In genomic region chr9:22855956-22856355, GRCh38 we compare ENCODE assay signal across 18 cellular contexts.
DNase-seq lines count a peak whose midpoint lies in the region; ATAC-seq and TF ChIP-seq lines count a peak whose summit lies in the region.
"Had no signal": no experiment of that assay in that cellular context is flagged by ENCODE, and none has a peak within 500 bp of the region (broad histone marks: within the 10 kb centered on the region; RNA-seq: fewer than 3 reads in every experiment).

No MANE protein-coding gene starts in this region.

- POLR2A ChIA-PET in WTC11 (lab: Charles Lee): no interaction called here

- H3K4me3 ChIP-seq in MM.1S (ENCODE audit: low read length): no peak overlapping the region

- H3K27me3 Mint-ChIP-seq in WTC11 (ENCODE audit: low read depth): no peaks in the 10 kb centered on the region
- H3K27me3 Mint-ChIP-seq: CD4-positive, CD25-positive, alpha-beta regulatory T cell; CD8-positive, alpha-beta memory T cell had no signal

- H3K4me3 Mint-ChIP-seq in WTC11: no peak overlapping the region
- H3K4me3 Mint-ChIP-seq: CD4-positive, CD25-positive, alpha-beta regulatory T cell; CD8-positive, alpha-beta memory T cell had no signal

- no peak overlapping the region for H3K4me2 ChIP-seq in MM.1S (ENCODE audit: low read depth, low read length)

- no peaks in the 10 kb centered on the region for H3F3A ChIP-seq in MM.1S (ENCODE audit: insufficient read depth, low read length)

- no peak overlapping the region for H2AFZ ChIP-seq in MM.1S (ENCODE audit: low read length)

- H4K20me1 ChIP-seq in MM.1S (ENCODE audit: insufficient read depth, low read length): no peaks in the 10 kb centered on the region

- H3K4me1 ChIP-seq in MM.1S (ENCODE audit: low read length): no peaks in the 10 kb centered on the region
- H3K4me1 ChIP-seq: BE2C had no signal

- no peak overlapping the region for H3K9ac ChIP-seq in MM.1S (ENCODE audit: low read length)

- ATAC-seq in WTC11: peak; percentile 77

- in situ Hi-C loops in GM13976 (cut with MboI; ENCODE audit: low sequenced_read_pairs, unreplicated experiment): no loop called here

- peaks cover 6% of the 10 kb centered on the region for H3K4me1 Mint-ChIP-seq in WTC11
- H3K4me1 Mint-ChIP-seq: CD4-positive, CD25-positive, alpha-beta regulatory T cell; CD8-positive, alpha-beta memory T cell had no signal

- H3K9me3 ChIP-seq in MM.1S (replicated peaks; ENCODE audit: insufficient read depth, low read length): no peaks in the 10 kb centered on the region
- H3K9me3 ChIP-seq: BE2C had no signal

- H3K27ac Mint-ChIP-seq in WTC11: no peak overlapping the region
- H3K27ac Mint-ChIP-seq: CD4-positive, CD25-positive, alpha-beta regulatory T cell; CD8-positive, alpha-beta memory T cell had no signal

- TF ChIP-seq CTCF in MM.1S (IDR thresholded peaks at IDR 0.05; ENCODE audit: low read length): no peak
- TF ChIP-seq CTCF in WTC11 (IDR thresholded peaks at IDR 0.05): no peak
- TF ChIP-seq CTCF in GM13976 (IDR thresholded peaks at IDR 0.05; ENCODE audit: borderline replicate concordance, control extremely low read depth, extremely low read depth, insufficient read depth, missing control alignments): no peak

- CTCF ChIA-PET in WTC11 (lab: Charles Lee): no interaction called here

- H3K27me3 ChIP-seq in MM.1S (replicated peaks; ENCODE audit: insufficient read depth, low read length): no peaks in the 10 kb centered on the region
- H3K27me3 ChIP-seq: BE2C had no signal

- H3K9me2 ChIP-seq in MM.1S (replicated peaks; ENCODE audit: insufficient read depth, low read length): no peaks in the 10 kb centered on the region

- peak; percentile 27 for DNase-seq in MM.1S
- DNase-seq in WTC11 (ENCODE audit: low spot score): no peak
- peak; percentile 9 for DNase-seq in iPS-NIHi7 (ENCODE audit: extremely low spot score)
- no peak for DNase-seq in T-helper 2 cell
- no peak for DNase-seq in GM13976 (ENCODE audit: low spot score)
- no peak for DNase-seq in activated CD4-positive, alpha-beta T cell treated with anti-CD3 and anti-CD28 coated beads, Interleukin-2, amount 50 U/mL, for 48 hours
- DNase-seq: ACHN; BE2C; C1 segment of cervical spinal cord; CD4-positive, CD25-positive, alpha-beta regulatory T cell; CD8-positive, alpha-beta memory T cell; COR-L47; DMS 273 treated with DMSO at 0.1 percent for 48 hours; DMS53; DND-41; EL; HCEC 1CT; KG1 had no signal

- peaks cover 4% of the 10 kb centered on the region for H3K36me3 Mint-ChIP-seq in WTC11
- H3K36me3 Mint-ChIP-seq: CD4-positive, CD25-positive, alpha-beta regulatory T cell; CD8-positive, alpha-beta memory T cell had no signal

- H3K9me3 Mint-ChIP-seq in WTC11: peaks cover 29% of the 10 kb centered on the region

- H3K27ac ChIP-seq in MM.1S (ENCODE audit: low read length): no peak overlapping the region

- no peaks in the 10 kb centered on the region for H3K36me3 ChIP-seq in MM.1S (replicated peaks; ENCODE audit: insufficient read depth, low read length)
- H3K36me3 ChIP-seq: BE2C had no signal

- no peaks in the 10 kb centered on the region for H3K79me2 ChIP-seq in MM.1S (ENCODE audit: low read length)

TF ChIP-seq in WTC11, 78 proteins besides CTCF, POLR2A, EP300 and RAD21:
- TF ChIP-seq FOXP4 (CRISPR knock-in tag; IDR thresholded peaks at IDR 0.05) (no peak), ETV6 (CRISPR knock-in tag; IDR thresholded peaks at IDR 0.05) (no peak), JUN (CRISPR knock-in tag; IDR thresholded peaks at IDR 0.05) (no peak), AFF4 (CRISPR knock-in tag; IDR thresholded peaks at IDR 0.05; ENCODE audit: borderline replicate concordance) (no peak), ZNF317 (CRISPR knock-in tag; IDR thresholded peaks at IDR 0.05; ENCODE audit: borderline replicate concordance, low read depth) (no peak), MXD4 (CRISPR knock-in tag; IDR thresholded peaks at IDR 0.05; ENCODE audit: borderline replicate concordance) (no peak), SMAD4 (CRISPR knock-in tag; IDR thresholded peaks at IDR 0.05) (no peak), ZNF396 (CRISPR knock-in tag; IDR thresholded peaks at IDR 0.05; ENCODE audit: borderline replicate concordance) (no peak), ZNF263 (CRISPR knock-in tag; IDR thresholded peaks at IDR 0.05; ENCODE audit: low read depth) (no peak), ATF2 (CRISPR knock-in tag; IDR thresholded peaks at IDR 0.05; ENCODE audit: borderline replicate concordance, low read depth) (no peak)
- TF ChIP-seq, protein P1, sequence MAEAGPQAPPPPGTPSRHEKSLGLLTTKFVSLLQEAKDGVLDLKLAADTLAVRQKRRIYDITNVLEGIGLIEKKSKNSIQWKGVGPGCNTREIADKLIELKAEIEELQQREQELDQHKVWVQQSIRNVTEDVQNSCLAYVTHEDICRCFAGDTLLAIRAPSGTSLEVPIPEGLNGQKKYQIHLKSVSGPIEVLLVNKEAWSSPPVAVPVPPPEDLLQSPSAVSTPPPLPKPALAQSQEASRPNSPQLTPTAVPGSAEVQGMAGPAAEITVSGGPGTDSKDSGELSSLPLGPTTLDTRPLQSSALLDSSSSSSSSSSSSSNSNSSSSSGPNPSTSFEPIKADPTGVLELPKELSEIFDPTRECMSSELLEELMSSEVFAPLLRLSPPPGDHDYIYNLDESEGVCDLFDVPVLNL (CRISPR knock-in tag; IDR thresholded peaks at IDR 0.05; ENCODE audit: borderline replicate concordance, low read depth): no peak
- TF ChIP-seq, protein P2, sequence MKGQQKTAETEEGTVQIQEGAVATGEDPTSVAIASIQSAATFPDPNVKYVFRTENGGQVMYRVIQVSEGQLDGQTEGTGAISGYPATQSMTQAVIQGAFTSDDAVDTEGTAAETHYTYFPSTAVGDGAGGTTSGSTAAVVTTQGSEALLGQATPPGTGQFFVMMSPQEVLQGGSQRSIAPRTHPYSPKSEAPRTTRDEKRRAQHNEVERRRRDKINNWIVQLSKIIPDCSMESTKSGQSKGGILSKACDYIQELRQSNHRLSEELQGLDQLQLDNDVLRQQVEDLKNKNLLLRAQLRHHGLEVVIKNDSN (CRISPR knock-in tag; IDR thresholded peaks at IDR 0.05): no peak
- TF ChIP-seq, protein P3, sequence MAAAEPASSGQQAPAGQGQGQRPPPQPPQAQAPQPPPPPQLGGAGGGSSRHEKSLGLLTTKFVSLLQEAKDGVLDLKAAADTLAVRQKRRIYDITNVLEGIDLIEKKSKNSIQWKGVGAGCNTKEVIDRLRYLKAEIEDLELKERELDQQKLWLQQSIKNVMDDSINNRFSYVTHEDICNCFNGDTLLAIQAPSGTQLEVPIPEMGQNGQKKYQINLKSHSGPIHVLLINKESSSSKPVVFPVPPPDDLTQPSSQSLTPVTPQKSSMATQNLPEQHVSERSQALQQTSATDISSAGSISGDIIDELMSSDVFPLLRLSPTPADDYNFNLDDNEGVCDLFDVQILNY (CRISPR knock-in tag; IDR thresholded peaks at IDR 0.05): no peak

Comparison
In these comparisons a context has a peak if more than half of its experiments do, and no peak if none do; other contexts are left out.
1. DNase-seq: peak in MM.1S (single experiment) and iPS-NIHi7 (single experiment); none in WTC11 (single experiment), T-helper 2 cell (0 of 5), GM13976 (single experiment) and activated CD4-positive, alpha-beta T cell treated with anti-CD3 and anti-CD28 coated beads, Interleukin-2, amount 50 U/mL, for 48 hours (0 of 2).